In the genomic region with DNA sequence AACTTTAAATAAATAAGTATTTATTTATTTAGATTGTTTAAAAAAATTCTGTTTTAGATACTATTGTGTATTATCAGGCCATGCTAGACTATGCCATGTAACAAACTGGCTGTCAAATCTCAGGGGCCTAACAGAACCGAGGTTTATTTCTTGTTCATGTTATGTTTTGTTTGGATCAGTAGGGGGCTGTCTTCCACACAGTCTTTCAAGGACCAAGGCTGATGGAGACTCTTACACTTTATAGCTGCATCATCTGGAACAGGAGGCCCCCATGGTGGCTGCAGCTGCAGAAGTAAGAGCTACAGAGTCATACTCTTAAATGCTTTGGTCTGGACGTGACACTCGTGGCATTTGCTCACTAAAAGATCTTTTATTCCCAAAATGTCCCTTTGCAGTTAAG, we compare ENCODE assay signal across 17 cellular contexts. TPM values are rescaled to one million over a fixed set of nuclear protein-coding genes. Genes with fewer than 3 reads are reported as not detected.
DNase-seq lines count a peak whose midpoint lies in the region; ATAC-seq and TF ChIP-seq lines count a peak whose summit lies in the region.
"Had no signal": no experiment of that assay in that cellular context is flagged by ENCODE, and none has a peak within 500 bp of the region (broad histone marks: within the 10 kb centered on the region; RNA-seq: fewer than 3 reads in every experiment).

No MANE protein-coding gene starts in this region.

- ATAC-seq in HG02884 (IDR thresholded peaks at IDR 0.05; ENCODE audit: unreplicated experiment) (peak; percentile 50), WTC11 (peak; percentile 22; the same call in 1 of the 2 replicates)
- no peak for ATAC-seq in activated CD8-positive, alpha-beta T cell treated with anti-CD3 and anti-CD28 coated beads, Interleukin-2, amount 10 ng/mL, durations not matched to agents 7 days and 5 days

- H3K27ac Mint-ChIP-seq in WTC11 (no peak overlapping the region), progenitor cell of endocrine pancreas (no peak overlapping the region)
- H3K27ac Mint-ChIP-seq in activated CD8-positive, alpha-beta T cell treated with anti-CD3 and anti-CD28 coated beads, Interleukin-2, amount 10 ng/mL, durations not matched to agents 7 days and 5 days, result no peak overlapping the region
- H3K27ac Mint-ChIP-seq: activated T-cell treated with anti-CD3 and anti-CD28 coated beads, Interleukin-2, amount 50 U/mL, for 24 hours; dendritic cell treated with granulocyte-macrophage colony-stimulating factor and Interleukin-4, amounts not matched to agents 40 ng/mL and 50 ng/mL, for 4 days had no signal

- DNase-seq in NCI-H1105 treated with DMSO at 0.1 percent for 48 hours (lab: John Stamatoyannopoulos, UW) (peak; percentile 15), NCI-H1105 (lab: John Stamatoyannopoulos, UW) (no peak), WTC11 (ENCODE audit: low spot score) (no peak), progenitor cell of endocrine pancreas (ENCODE audit: low spot score, unreplicated experiment) (no peak), NCI-H2107 treated with DMSO at 0.1 percent for 48 hours (lab: John Stamatoyannopoulos, UW; ENCODE audit: unreplicated experiment) (no peak), NCI-H187 (lab: John Stamatoyannopoulos, UW) (no peak)
- no peak for DNase-seq in activated CD8-positive, alpha-beta T cell treated with anti-CD3 and anti-CD28 coated beads, Interleukin-2, amount 10 ng/mL, durations not matched to agents 7 days and 5 days
- DNase-seq: activated CD4-positive, alpha-beta T cell treated with anti-CD3 and anti-CD28 coated beads for 1 hour; activated T-cell treated with anti-CD3 and anti-CD28 coated beads, Interleukin-2, amount 50 U/mL, for 24 hours; Caco-2; Kasumi-1; NCI-H2029 treated with DMSO at 0.1 percent for 48 hours; stimulated activated CD4-positive, alpha-beta T cell treated with anti-CD3 and anti-CD28 coated beads, Interleukin-12 subunit alpha, Interleukin-12 subunit beta, amount 100 ng/mL, for 4 hours had no signal

- POLR2A ChIA-PET in WTC11 (lab: Charles Lee), result interaction anchor here (0.5 kb wide), 1 partner anchor 39 kb away, joined by 3 read pairs; no protein-coding TSS in a partner anchor
- POLR2A ChIA-PET in activated CD8-positive, alpha-beta T cell treated with anti-CD3 and anti-CD28 coated beads, Interleukin-2, amount 10 ng/mL, durations not matched to agents 7 days and 5 days (lab: Charles Lee), result no interaction called here

- TF ChIP-seq CTCF in WTC11 (IDR thresholded peaks at IDR 0.05) (no peak), progenitor cell of endocrine pancreas (IDR thresholded peaks at IDR 0.05; ENCODE audit: unreplicated experiment) (peak; percentile 43)

- no peaks in the 10 kb centered on the region for H3K36me3 Mint-ChIP-seq in WTC11
- H3K36me3 Mint-ChIP-seq in progenitor cell of endocrine pancreas (ENCODE audit: insufficient read depth), result no peaks in the 10 kb centered on the region
- H3K36me3 Mint-ChIP-seq in activated CD8-positive, alpha-beta T cell treated with anti-CD3 and anti-CD28 coated beads, Interleukin-2, amount 10 ng/mL, durations not matched to agents 7 days and 5 days (ENCODE audit: low read depth), result no peaks in the 10 kb centered on the region

- CTCF ChIA-PET in WTC11 (lab: Charles Lee), result interaction anchor here (0.5 to 0.7 kb wide), 2 partner anchors 93 to 199 kb away, joined by 3 read pairs; no protein-coding TSS in a partner anchor
- CTCF ChIA-PET in activated CD8-positive, alpha-beta T cell treated with anti-CD3 and anti-CD28 coated beads, Interleukin-2, amount 10 ng/mL, durations not matched to agents 7 days and 5 days (lab: Charles Lee), result no interaction called here

- peaks cover 6% of the 10 kb centered on the region for H3K4me1 Mint-ChIP-seq in WTC11
- H3K4me1 Mint-ChIP-seq in progenitor cell of endocrine pancreas (ENCODE audit: low read depth), result peaks cover 4% of the 10 kb centered on the region
- H3K4me1 Mint-ChIP-seq in activated CD8-positive, alpha-beta T cell treated with anti-CD3 and anti-CD28 coated beads, Interleukin-2, amount 10 ng/mL, durations not matched to agents 7 days and 5 days (ENCODE audit: low read depth), result no peaks in the 10 kb centered on the region

- H3K4me3 Mint-ChIP-seq in WTC11 (no peak overlapping the region), progenitor cell of endocrine pancreas (ENCODE audit: low read depth) (no peak overlapping the region)
- H3K4me3 Mint-ChIP-seq in activated CD8-positive, alpha-beta T cell treated with anti-CD3 and anti-CD28 coated beads, Interleukin-2, amount 10 ng/mL, durations not matched to agents 7 days and 5 days, result no peak overlapping the region
- H3K4me3 Mint-ChIP-seq: activated T-cell treated with anti-CD3 and anti-CD28 coated beads, Interleukin-2, amount 50 U/mL, for 24 hours; dendritic cell treated with granulocyte-macrophage colony-stimulating factor and Interleukin-4, amounts not matched to agents 40 ng/mL and 50 ng/mL, for 4 days had no signal

- no peaks in the 10 kb centered on the region for H3K27me3 Mint-ChIP-seq in WTC11 (ENCODE audit: low read depth)
- H3K27me3 Mint-ChIP-seq in progenitor cell of endocrine pancreas, result no peaks in the 10 kb centered on the region
- H3K27me3 Mint-ChIP-seq in activated CD8-positive, alpha-beta T cell treated with anti-CD3 and anti-CD28 coated beads, Interleukin-2, amount 10 ng/mL, durations not matched to agents 7 days and 5 days (ENCODE audit: low read depth), result peaks cover 2% of the 10 kb centered on the region
- H3K27me3 Mint-ChIP-seq: activated T-cell treated with anti-CD3 and anti-CD28 coated beads, Interleukin-2, amount 50 U/mL, for 24 hours; dendritic cell treated with granulocyte-macrophage colony-stimulating factor and Interleukin-4, amounts not matched to agents 40 ng/mL and 50 ng/mL, for 4 days had no signal

- H3K9me3 Mint-ChIP-seq in WTC11, result no peaks in the 10 kb centered on the region
- no peaks in the 10 kb centered on the region for H3K9me3 Mint-ChIP-seq in progenitor cell of endocrine pancreas (ENCODE audit: low read depth)
- no peaks in the 10 kb centered on the region for H3K9me3 Mint-ChIP-seq in activated CD8-positive, alpha-beta T cell treated with anti-CD3 and anti-CD28 coated beads, Interleukin-2, amount 10 ng/mL, durations not matched to agents 7 days and 5 days (ENCODE audit: insufficient read depth)
- H3K9me3 Mint-ChIP-seq: activated T-cell treated with anti-CD3 and anti-CD28 coated beads, Interleukin-2, amount 50 U/mL, for 24 hours; dendritic cell treated with granulocyte-macrophage colony-stimulating factor and Interleukin-4, amounts not matched to agents 40 ng/mL and 50 ng/mL, for 4 days had no signal

TF ChIP-seq in WTC11, 78 proteins besides CTCF, POLR2A, EP300 and RAD21:
- TF ChIP-seq, protein P1, sequence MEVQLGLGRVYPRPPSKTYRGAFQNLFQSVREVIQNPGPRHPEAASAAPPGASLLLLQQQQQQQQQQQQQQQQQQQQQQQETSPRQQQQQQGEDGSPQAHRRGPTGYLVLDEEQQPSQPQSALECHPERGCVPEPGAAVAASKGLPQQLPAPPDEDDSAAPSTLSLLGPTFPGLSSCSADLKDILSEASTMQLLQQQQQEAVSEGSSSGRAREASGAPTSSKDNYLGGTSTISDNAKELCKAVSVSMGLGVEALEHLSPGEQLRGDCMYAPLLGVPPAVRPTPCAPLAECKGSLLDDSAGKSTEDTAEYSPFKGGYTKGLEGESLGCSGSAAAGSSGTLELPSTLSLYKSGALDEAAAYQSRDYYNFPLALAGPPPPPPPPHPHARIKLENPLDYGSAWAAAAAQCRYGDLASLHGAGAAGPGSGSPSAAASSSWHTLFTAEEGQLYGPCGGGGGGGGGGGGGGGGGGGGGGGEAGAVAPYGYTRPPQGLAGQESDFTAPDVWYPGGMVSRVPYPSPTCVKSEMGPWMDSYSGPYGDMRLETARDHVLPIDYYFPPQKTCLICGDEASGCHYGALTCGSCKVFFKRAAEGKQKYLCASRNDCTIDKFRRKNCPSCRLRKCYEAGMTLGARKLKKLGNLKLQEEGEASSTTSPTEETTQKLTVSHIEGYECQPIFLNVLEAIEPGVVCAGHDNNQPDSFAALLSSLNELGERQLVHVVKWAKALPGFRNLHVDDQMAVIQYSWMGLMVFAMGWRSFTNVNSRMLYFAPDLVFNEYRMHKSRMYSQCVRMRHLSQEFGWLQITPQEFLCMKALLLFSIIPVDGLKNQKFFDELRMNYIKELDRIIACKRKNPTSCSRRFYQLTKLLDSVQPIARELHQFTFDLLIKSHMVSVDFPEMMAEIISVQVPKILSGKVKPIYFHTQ (CRISPR knock-in tag; IDR thresholded peaks at IDR 0.05), result no peak

RNA-seq across cellular contexts. Expression of a gene that starts 33.0 kb away (rescaled TPM):
- not detected in 3 replicates for total RNA-seq in WTC11 (2021)
- total RNA-seq in progenitor cell of endocrine pancreas, result 0.50 and 1.00 TPM in 2 replicates
- total RNA-seq in activated CD8-positive, alpha-beta T cell treated with anti-CD3 and anti-CD28 coated beads, Interleukin-2, amount 10 ng/mL, durations not matched to agents 7 days and 5 days, result not detected
- total RNA-seq: omental fat pad, suprapubic skin had no signal
